In the genomic region with DNA sequence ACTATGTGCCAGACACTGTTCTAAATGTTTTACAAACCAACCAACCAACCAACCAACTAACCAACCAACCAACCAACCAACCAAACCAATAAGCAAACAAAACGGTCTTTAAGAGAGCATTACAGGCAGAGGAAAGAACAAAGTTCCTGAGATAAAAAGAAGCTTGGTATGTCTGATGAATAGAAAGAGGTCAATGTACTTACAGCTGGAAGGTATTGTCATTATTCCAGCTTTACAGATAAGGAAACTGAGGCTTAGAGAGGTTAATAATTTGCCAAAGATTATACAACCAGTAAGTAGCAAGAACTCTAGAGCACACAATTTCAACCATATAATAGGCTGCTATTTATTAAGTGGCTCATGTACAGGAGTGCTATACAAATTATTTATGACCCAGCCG, we compare ENCODE assay signal across 1 cellular context.
TF ChIP-seq lines count a peak whose summit lies in the region.

No MANE protein-coding gene starts in this region.

TF ChIP-seq in HepG2, 621 proteins besides CTCF, POLR2A, EP300 and RAD21 (continued from another document):
- TF ChIP-seq HNF1A (IDR thresholded peaks at IDR 0.05; ENCODE audit: low read depth), result peak; percentile 27; the same call in 1 of the 2 replicates
- TF ChIP-seq HNF1A (CRISPR knock-in tag; IDR thresholded peaks at IDR 0.05; ENCODE audit: borderline replicate concordance), result peak; percentile 21; the same call in 1 of the 2 replicates
- TF ChIP-seq, protein P1, sequence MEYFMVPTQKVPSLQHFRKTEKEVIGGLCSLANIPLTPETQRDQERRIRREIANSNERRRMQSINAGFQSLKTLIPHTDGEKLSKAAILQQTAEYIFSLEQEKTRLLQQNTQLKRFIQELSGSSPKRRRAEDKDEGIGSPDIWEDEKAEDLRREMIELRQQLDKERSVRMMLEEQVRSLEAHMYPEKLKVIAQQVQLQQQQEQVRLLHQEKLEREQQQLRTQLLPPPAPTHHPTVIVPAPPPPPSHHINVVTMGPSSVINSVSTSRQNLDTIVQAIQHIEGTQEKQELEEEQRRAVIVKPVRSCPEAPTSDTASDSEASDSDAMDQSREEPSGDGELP (IDR thresholded peaks at IDR 0.05; ENCODE audit: borderline replicate concordance, low read depth), result peak; percentile 29; the same call in 1 of the 2 replicates
- TF ChIP-seq ATF6 (CRISPR knock-in tag; conservative IDR thresholded peaks at IDR 0.05), result no peak
- TF ChIP-seq, protein P2, sequence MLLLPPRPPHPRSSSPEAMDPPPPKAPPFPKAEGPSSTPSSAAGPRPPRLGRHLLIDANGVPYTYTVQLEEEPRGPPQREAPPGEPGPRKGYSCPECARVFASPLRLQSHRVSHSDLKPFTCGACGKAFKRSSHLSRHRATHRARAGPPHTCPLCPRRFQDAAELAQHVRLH (CRISPR knock-in tag; IDR thresholded peaks at IDR 0.05; ENCODE audit: borderline replicate concordance, low read depth), result no peak
- TF ChIP-seq SOX6 (IDR thresholded peaks at IDR 0.05), result no peak
- peak; percentile 31; the same call in 1 of the 2 replicates for TF ChIP-seq SOX6 (CRISPR knock-in tag; IDR thresholded peaks at IDR 0.05)
- no peak for TF ChIP-seq SOX13 (IDR thresholded peaks at IDR 0.05)
- peak in 1 of 2 experiments; percentile 68; a peak in 2 of 4 replicates for TF ChIP-seq SOX13 (CRISPR knock-in tag; conservative IDR thresholded peaks at IDR 0.05 in 1 of 2, IDR thresholded peaks at IDR 0.05 in 1 of 2)
TF ChIP-seq in HepG2: peak in this region for 6.
